20 cellular contexts compared by ENCODE assay signal in the genomic region with DNA sequence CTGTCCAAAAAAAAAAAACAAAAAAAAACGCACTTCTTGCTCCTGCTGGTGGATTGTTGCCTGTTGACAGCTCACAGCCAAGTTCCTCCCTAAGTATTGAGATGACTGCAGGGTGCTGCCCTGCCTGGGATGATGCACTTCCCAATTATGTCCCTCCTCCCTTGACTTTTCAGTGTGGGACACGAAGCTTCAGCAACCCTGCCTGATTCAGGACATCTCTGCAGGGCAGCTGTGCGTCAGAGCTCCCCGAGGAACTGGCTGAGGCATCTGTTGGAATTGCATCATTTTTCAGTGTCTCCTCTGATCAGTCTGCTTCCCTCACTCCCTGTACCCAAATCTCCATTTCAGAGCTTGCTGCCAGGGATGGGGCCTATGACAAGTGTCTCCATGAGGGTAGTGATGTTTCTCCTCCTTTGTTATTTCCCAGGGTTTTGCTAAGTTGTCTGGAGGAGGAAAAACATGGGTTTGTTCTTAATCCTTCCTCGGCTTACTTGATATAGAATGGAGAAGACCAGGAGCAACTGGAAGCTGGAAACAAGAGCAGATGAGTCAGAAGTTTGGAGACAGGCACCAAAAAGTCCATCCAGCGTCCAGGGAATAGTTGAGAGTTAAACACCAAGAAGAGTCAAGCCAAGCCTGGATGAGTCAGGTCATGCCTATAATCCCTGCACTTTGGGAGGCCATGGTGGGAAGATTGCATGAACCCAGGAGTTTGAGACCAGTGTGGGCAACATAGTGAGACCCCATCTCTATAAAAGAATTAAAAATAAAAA.
DNase-seq lines count a peak whose midpoint lies in the region; ATAC-seq and TF ChIP-seq lines count a peak whose summit lies in the region.
"Had no signal": no experiment of that assay in that cellular context is flagged by ENCODE, and none has a peak within 500 bp of the region (broad histone marks: within the 10 kb centered on the region; RNA-seq: fewer than 3 reads in every experiment).

No MANE protein-coding gene starts in this region.

- H3K4me3 ChIP-seq in astrocyte of the cerebellum (ENCODE audit: low read depth, low read length) (no peak overlapping the region), gastroesophageal sphincter (no peak overlapping the region), skeletal muscle cell (ENCODE audit: low read depth, low read length) (no peak overlapping the region), stomach (no peak overlapping the region)
- H3K4me3 ChIP-seq: lower lobe of right lung, pancreas had no signal

- TF ChIP-seq CTCF in astrocyte of the cerebellum (IDR thresholded peaks at IDR 0.05; ENCODE audit: low read depth, low read length, missing control alignments) (no peak), gastroesophageal sphincter (IDR thresholded peaks at IDR 0.05) (no peak), stomach (IDR thresholded peaks at IDR 0.05) (no peak)

- no peaks in the 10 kb centered on the region for H3K4me1 Mint-ChIP-seq in activated naive CD4-positive, alpha-beta T cell treated with anti-CD3 and anti-CD28 coated beads for 36 hours (ENCODE audit: low read depth)
- H3K4me1 Mint-ChIP-seq: T-cell had no signal

- H3K27me3 ChIP-seq in gastroesophageal sphincter (no peaks in the 10 kb centered on the region), stomach (no peaks in the 10 kb centered on the region)
- H3K27me3 ChIP-seq: pancreas had no signal

- intact Hi-C loops in activated naive CD4-positive, alpha-beta T cell treated with anti-CD3 and anti-CD28 coated beads for 36 hours (cut with micrococcal nuclease) = no loop called here
- intact Hi-C loops in stomach (cut with DNase I; ENCODE audit: low total_unique reads) = no loop called here

- H3K4me1 ChIP-seq in gastroesophageal sphincter (no peaks in the 10 kb centered on the region), stomach (no peaks in the 10 kb centered on the region)
- H3K4me1 ChIP-seq: lower lobe of right lung, pancreas had no signal

- TF ChIP-seq EP300 in gastroesophageal sphincter (IDR thresholded peaks at IDR 0.05) (no peak), stomach (IDR thresholded peaks at IDR 0.05) (no peak)

- H3K9me3 ChIP-seq in gastroesophageal sphincter (no peaks in the 10 kb centered on the region), stomach (no peaks in the 10 kb centered on the region)
- H3K9me3 ChIP-seq: lower lobe of right lung, pancreas had no signal

- H3K36me3 ChIP-seq in gastroesophageal sphincter (no peaks in the 10 kb centered on the region), stomach (no peaks in the 10 kb centered on the region)
- H3K36me3 ChIP-seq: lower lobe of right lung, pancreas had no signal

- no peak overlapping the region for H3K27ac Mint-ChIP-seq in activated naive CD4-positive, alpha-beta T cell treated with anti-CD3 and anti-CD28 coated beads for 36 hours
- H3K27ac Mint-ChIP-seq: effector memory CD8-positive, alpha-beta T cell; T-cell had no signal

- H3K36me3 Mint-ChIP-seq in activated naive CD4-positive, alpha-beta T cell treated with anti-CD3 and anti-CD28 coated beads for 36 hours (ENCODE audit: low read depth) = no peaks in the 10 kb centered on the region
- H3K36me3 Mint-ChIP-seq: T-cell had no signal

- no peak overlapping the region for H3K4me3 Mint-ChIP-seq in activated naive CD4-positive, alpha-beta T cell treated with anti-CD3 and anti-CD28 coated beads for 36 hours
- H3K4me3 Mint-ChIP-seq: effector memory CD8-positive, alpha-beta T cell; T-cell had no signal

- 45 to 80% methylated on average over 3 to 6 of the region's 6 CpGs for WGBS in gastroesophageal sphincter (ENCODE audit: low coverage in 1 of 2), 2 donors
- WGBS in stomach, 5 donors = 53 to 66% (median 65%) methylated on average over 6 of the region's 6 CpGs

- in situ Hi-C loops in astrocyte of the cerebellum (cut with HindIII; ENCODE audit: low sequenced_read_pairs) = no loop called here

- TF ChIP-seq POLR2A in gastroesophageal sphincter (IDR thresholded peaks at IDR 0.05) (no peak), erythroblast (IDR thresholded peaks at IDR 0.05; ENCODE audit: low read length) (no peak), stomach (IDR thresholded peaks at IDR 0.05) (no peak)

- H3K27ac ChIP-seq in gastroesophageal sphincter (peak overlapping the region in 3 of 4 donors; percentile 19 to 60 (median 43)), stomach (peak overlapping the region in 2 of 5 donors; percentile 36 to 47)
- H3K27ac ChIP-seq: lower lobe of right lung, pancreas had no signal

- DNase-seq in GM04503 (ENCODE audit: low read depth) = peak; percentile 89
- DNase-seq in astrocyte of the cerebellum (ENCODE audit: low read depth) = peak; percentile 79
- peak; percentile 97 for DNase-seq in skeletal muscle cell (ENCODE audit: low read depth)
- no peak for DNase-seq in erythroblast (lab: John Stamatoyannopoulos, UW)
- DNase-seq in activated naive CD4-positive, alpha-beta T cell treated with anti-CD3 and anti-CD28 coated beads for 36 hours = no peak
- no peak for DNase-seq in stomach
- DNase-seq: activated CD4-positive, alpha-beta T cell treated with anti-CD3 and anti-CD28 coated beads for 4 hours; activated T-cell treated with anti-CD3 and anti-CD28 coated beads, Interleukin-2, amount 50 U/mL, for 1 hour; amniotic stem cell; C1 segment of cervical spinal cord; effector memory CD8-positive, alpha-beta T cell; HCEC 1CT; lower lobe of right lung; NCI-H345; PC-3; stimulated activated CD4-positive, alpha-beta T cell treated with anti-CD3 and anti-CD28 coated beads, Interleukin-1b, Interleukin-23, amount 100 ng/mL, for 48 hours; T-cell had no signal

- no peaks in the 10 kb centered on the region for H3K27me3 Mint-ChIP-seq in activated naive CD4-positive, alpha-beta T cell treated with anti-CD3 and anti-CD28 coated beads for 36 hours (ENCODE audit: low read depth)
- H3K27me3 Mint-ChIP-seq: effector memory CD8-positive, alpha-beta T cell; T-cell had no signal

- H3K9me3 Mint-ChIP-seq in activated naive CD4-positive, alpha-beta T cell treated with anti-CD3 and anti-CD28 coated beads for 36 hours = peaks cover 6% of the 10 kb centered on the region

- CTCF ChIA-PET in activated naive CD4-positive, alpha-beta T cell treated with anti-CD3 and anti-CD28 coated beads for 36 hours (lab: Charles Lee) = interaction anchor here (0.6 kb wide), 1 partner anchor 265 kb away, joined by 3 read pairs; no protein-coding TSS in a partner anchor

- peak; percentile 88 for ATAC-seq in gastroesophageal sphincter
- no peak for ATAC-seq in GM21737 (IDR thresholded peaks at IDR 0.05; ENCODE audit: unreplicated experiment)
- ATAC-seq: effector memory CD8-positive, alpha-beta T cell; lower lobe of right lung; PC-3; T-cell had no signal

Comparison
In these comparisons a context has a peak if more than half of its experiments do, and no peak if none do; other contexts are left out.
1. DNase-seq: peak in GM04503 (single experiment), astrocyte of the cerebellum (single experiment) and skeletal muscle cell (single experiment); none in erythroblast (0 of 2), activated naive CD4-positive, alpha-beta T cell treated with anti-CD3 and anti-CD28 coated beads for 36 hours (single experiment) and stomach (single experiment).